In genomic region chr12:101969-102878, GRCh38 we compare ENCODE assay signal across 17 cellular contexts. TPM values are rescaled to one million over a fixed set of nuclear protein-coding genes. Genes with fewer than 3 reads are reported as not detected.
DNase-seq lines count a peak whose midpoint lies in the region; ATAC-seq, FAIRE-seq and TF ChIP-seq lines count a peak whose summit lies in the region.
"Had no signal": no experiment of that assay in that cellular context is flagged by ENCODE, and none has a peak within 500 bp of the region (broad histone marks: within the 10 kb centered on the region; RNA-seq: fewer than 3 reads in every experiment).

No MANE protein-coding gene starts in this region.

- no peak for TF ChIP-seq CTCF in HEK293 (tag by site-specific recombination; IDR thresholded peaks at IDR 0.05)
- TF ChIP-seq CTCF in K562 (IDR thresholded peaks at IDR 0.05 in 2 of 3, conservative IDR thresholded peaks at IDR 0.05 in 1 of 3; ENCODE audit: insufficient read depth in 2 of 3, low read depth in 1 of 3, low read length in 3 of 3), result no peak
- TF ChIP-seq CTCF in neural cell (IDR thresholded peaks at IDR 0.05; ENCODE audit: poor library complexity, severe bottlenecking), result no peak
- no peak for TF ChIP-seq CTCF in colonic mucosa (IDR thresholded peaks at IDR 0.05)

- peak overlapping the region; percentile 55 for H3K4me2 ChIP-seq in K562 (ENCODE audit: insufficient read depth, low read length)
- no peak overlapping the region for H3K4me2 ChIP-seq in neural cell (ENCODE audit: low read length)

- no TSS peak for BruUV-seq in K562 (replicated peaks; lab: Mats Ljungman, UMichigan)

- H2AFZ ChIP-seq in K562 (ENCODE audit: low read depth, low read length) (peak overlapping the region; percentile 89), neural cell (ENCODE audit: low read depth, low read length) (no peak overlapping the region)

- H3K4me1 ChIP-seq in HEK293 (ENCODE audit: control insufficient read depth, insufficient read depth, low read length) (peaks cover 7% of the 10 kb centered on the region; the same call in 1 of the 2 replicates), K562 (replicated peaks in 1 of 2; ENCODE audit: control insufficient read depth in 2 of 2, insufficient read depth in 2 of 2, low read length in 2 of 2) (peaks cover 35% of the 10 kb centered on the region in 2 experiments), colonic mucosa (peaks cover 6% of the 10 kb centered on the region)

- no peaks in the 10 kb centered on the region for H3K9me1 ChIP-seq in K562 (ENCODE audit: control insufficient read depth, insufficient read depth, low read length)

- peaks cover 2% of the 10 kb centered on the region for H3K9me3 Mint-ChIP-seq in activated CD8-positive, alpha-beta memory T cell treated with anti-CD3 and anti-CD28 coated beads, Interleukin-2, amount 10 ng/mL, durations not matched to agents 7 days and 5 days (ENCODE audit: low read depth)
- H3K9me3 Mint-ChIP-seq in activated CD4-positive, alpha-beta memory T cell treated with anti-CD3 and anti-CD28 coated beads for 36 hours, result no peaks in the 10 kb centered on the region
- H3K9me3 Mint-ChIP-seq: activated naive CD8-positive, alpha-beta T cell treated with anti-CD3 and anti-CD28 coated beads, Interleukin-2, amount 10 ng/mL, durations not matched to agents 7 days and 5 days had no signal

- no peak overlapping the region for H3K27ac ChIP-seq in HEK293 (ENCODE audit: extremely low read depth, low read depth, low read length)
- H3K27ac ChIP-seq in K562 (ENCODE audit: extremely low read depth, low read depth, low read length), result no peak overlapping the region
- H3K27ac ChIP-seq in neural cell (ENCODE audit: low read length), result peak overlapping the region; percentile 37
- H3K27ac ChIP-seq in colonic mucosa, result no peak overlapping the region
- H3K27ac ChIP-seq: gastroesophageal sphincter, tibial nerve had no signal

- FAIRE-seq in K562 (lab: Jason Lieb, UNC), result peak; percentile 74
- FAIRE-seq: keratinocyte had no signal

- intact Hi-C loops in K562 (cut with micrococcal nuclease), result no loop called here
- intact Hi-C loops in colonic mucosa (cut with DNase I), result no loop called here
- intact Hi-C loops in activated CD4-positive, alpha-beta memory T cell treated with anti-CD3 and anti-CD28 coated beads for 36 hours (cut with micrococcal nuclease), result no loop called here

- H3K4me3 ChIP-seq in HEK293 (ENCODE audit: low read depth, low read length), result no peak overlapping the region
- no peak overlapping the region for H3K4me3 ChIP-seq in K562
- peak overlapping the region; percentile 22 for H3K4me3 ChIP-seq in neural cell (ENCODE audit: low read length)
- H3K4me3 ChIP-seq in colonic mucosa, result no peak overlapping the region
- H3K4me3 ChIP-seq: gastroesophageal sphincter, tibial nerve had no signal

- TF ChIP-seq EP300 in K562 (IDR thresholded peaks at IDR 0.05; ENCODE audit: low read length), result no peak
- no peak for TF ChIP-seq EP300 in neural cell (conservative IDR thresholded peaks at IDR 0.05; ENCODE audit: poor library complexity, severe bottlenecking)

- in situ Hi-C loops in K562 (cut with MboI), result no loop called here

- H3K27me3 ChIP-seq in K562 (ENCODE audit: control insufficient read depth in 2 of 2, insufficient read depth in 2 of 2, low read length in 2 of 2) (peaks cover 0 to 13% of the 10 kb centered on the region in 2 experiments; a peak in 3 of 5 replicates), neural cell (ENCODE audit: insufficient read depth, low read depth, low read length) (no peaks in the 10 kb centered on the region), colonic mucosa (no peaks in the 10 kb centered on the region)

- POLR2A ChIA-PET in HEK293 (lab: Yijun Ruan, JAX) (interaction anchor here (0.7 kb wide), 1 partner anchor 183 kb away, joined by 12 read pairs; no protein-coding TSS in a partner anchor), K562 (lab: Yijun Ruan, JAX) (interaction anchor here (0.6 kb wide), 2 partner anchors 8 to 472 kb away, joined by 3 read pairs; no protein-coding TSS in a partner anchor)
- POLR2A ChIA-PET in activated CD4-positive, alpha-beta memory T cell treated with anti-CD3 and anti-CD28 coated beads for 36 hours (lab: Charles Lee), result no interaction called here

- H3K9me2 ChIP-seq in neural cell (ENCODE audit: insufficient read depth, low read length), result no peaks in the 10 kb centered on the region

- no peak for TF ChIP-seq POLR2A in K562 (conservative IDR thresholded peaks at IDR 0.05)

- CTCF ChIA-PET in activated CD8-positive, alpha-beta memory T cell treated with anti-CD3 and anti-CD28 coated beads, Interleukin-2, amount 10 ng/mL, durations not matched to agents 7 days and 5 days (lab: Charles Lee), result no interaction called here
- CTCF ChIA-PET in HEK293 (lab: Yijun Ruan, JAX), result interaction anchor here (0.8 kb wide), 1 partner anchor 802 kb away, joined by 3 read pairs; no protein-coding TSS in a partner anchor
- CTCF ChIA-PET in K562 (lab: Yijun Ruan, JAX; ENCODE audit: low intra/inter-chr PET ratio), result no interaction called here
- CTCF ChIA-PET in activated CD4-positive, alpha-beta memory T cell treated with anti-CD3 and anti-CD28 coated beads for 36 hours (lab: Charles Lee), result no interaction called here

- no peak overlapping the region for H3K4me3 Mint-ChIP-seq in activated CD8-positive, alpha-beta memory T cell treated with anti-CD3 and anti-CD28 coated beads, Interleukin-2, amount 10 ng/mL, durations not matched to agents 7 days and 5 days
- no peak overlapping the region for H3K4me3 Mint-ChIP-seq in activated CD4-positive, alpha-beta memory T cell treated with anti-CD3 and anti-CD28 coated beads for 36 hours
- H3K4me3 Mint-ChIP-seq: activated naive CD8-positive, alpha-beta T cell treated with anti-CD3 and anti-CD28 coated beads, Interleukin-2, amount 10 ng/mL, durations not matched to agents 7 days and 5 days; T-helper 1 cell treated with Interleukin-12 subunit alpha and Interleukin-12 subunit beta and Interleukin-4 antibody, amounts not matched to agents 30 μg/mL and 1 μg/mL, for 36 hours had no signal

- H3K4me1 Mint-ChIP-seq in activated CD8-positive, alpha-beta memory T cell treated with anti-CD3 and anti-CD28 coated beads, Interleukin-2, amount 10 ng/mL, durations not matched to agents 7 days and 5 days, result peaks cover 5% of the 10 kb centered on the region
- H3K4me1 Mint-ChIP-seq in activated CD4-positive, alpha-beta memory T cell treated with anti-CD3 and anti-CD28 coated beads for 36 hours (ENCODE audit: low read depth), result peaks cover 5% of the 10 kb centered on the region

- H3K79me2 ChIP-seq in K562 (ENCODE audit: control insufficient read depth, insufficient read depth, low read length) (no peaks in the 10 kb centered on the region), neural cell (replicated peaks; ENCODE audit: insufficient read depth, low read length) (no peaks in the 10 kb centered on the region)

- H3K9me3 ChIP-seq in HEK293 (ENCODE audit: control insufficient read depth, insufficient read depth, low read depth, low read length) (no peaks in the 10 kb centered on the region), K562 (replicated peaks; ENCODE audit: control insufficient read depth, insufficient read depth, low read depth, low read length) (no peaks in the 10 kb centered on the region), neural cell (ENCODE audit: low read length) (no peaks in the 10 kb centered on the region), colonic mucosa (no peaks in the 10 kb centered on the region)
- H3K9me3 ChIP-seq: gastroesophageal sphincter, tibial nerve had no signal

- H3K27me3 Mint-ChIP-seq in activated CD8-positive, alpha-beta memory T cell treated with anti-CD3 and anti-CD28 coated beads, Interleukin-2, amount 10 ng/mL, durations not matched to agents 7 days and 5 days, result peaks cover 5% of the 10 kb centered on the region
- H3K27me3 Mint-ChIP-seq in activated CD4-positive, alpha-beta memory T cell treated with anti-CD3 and anti-CD28 coated beads for 36 hours, result peaks cover 20% of the 10 kb centered on the region

- TF ChIP-seq RAD21 in K562 (CRISPR knock-in tag; conservative IDR thresholded peaks at IDR 0.05 in 1 of 2, IDR thresholded peaks at IDR 0.05 in 1 of 2), result no peak
- no peak for TF ChIP-seq RAD21 in neural cell (conservative IDR thresholded peaks at IDR 0.05)

- no peak for DNase-seq in activated CD8-positive, alpha-beta memory T cell treated with anti-CD3 and anti-CD28 coated beads, Interleukin-2, amount 10 ng/mL, durations not matched to agents 7 days and 5 days
- no peak for DNase-seq in activated CD8-positive, alpha-beta memory T cell treated with anti-CD3 and anti-CD28 coated beads, Interleukin-2, amount 50 U/mL, for 4 hours
- DNase-seq in K562 (ENCODE audit: extremely low read depth in 1 of 4, low spot score in 3 of 4), result peak; percentile 25 to 78 (median 68)
- DNase-seq in colonic mucosa, result no peak
- DNase-seq in NCI-H2196 treated with DMSO at 0.1 percent for 48 hours (lab: John Stamatoyannopoulos, UW; ENCODE audit: unreplicated experiment), result no peak
- no peak for DNase-seq in activated CD4-positive, alpha-beta memory T cell treated with anti-CD3 and anti-CD28 coated beads for 36 hours
- DNase-seq: activated naive CD8-positive, alpha-beta T cell treated with anti-CD3 and anti-CD28 coated beads, Interleukin-2, amount 10 ng/mL, durations not matched to agents 7 days and 5 days; NCI-H524 had no signal

- no peak overlapping the region for H3K27ac Mint-ChIP-seq in activated CD8-positive, alpha-beta memory T cell treated with anti-CD3 and anti-CD28 coated beads, Interleukin-2, amount 10 ng/mL, durations not matched to agents 7 days and 5 days
- H3K27ac Mint-ChIP-seq in activated CD4-positive, alpha-beta memory T cell treated with anti-CD3 and anti-CD28 coated beads for 36 hours, result no peak overlapping the region
- H3K27ac Mint-ChIP-seq: activated naive CD8-positive, alpha-beta T cell treated with anti-CD3 and anti-CD28 coated beads, Interleukin-2, amount 10 ng/mL, durations not matched to agents 7 days and 5 days; T-helper 1 cell treated with Interleukin-12 subunit alpha and Interleukin-12 subunit beta and Interleukin-4 antibody, amounts not matched to agents 30 μg/mL and 1 μg/mL, for 36 hours had no signal

- peak overlapping the region in 1 of 2 experiments; percentile 61; a peak in 1 of 4 replicates for H3K9ac ChIP-seq in K562 (ENCODE audit: insufficient read depth in 1 of 2, low read depth in 2 of 2, low read length in 2 of 2)
- H3K9ac ChIP-seq in neural cell (ENCODE audit: low read length), result no peak overlapping the region
- no peak overlapping the region for H3K9ac ChIP-seq in colonic mucosa (ENCODE audit: low read depth in 2 of 2, low read length in 2 of 2)

- whole genome bisulfite sequencing in K562 (ENCODE audit: insufficient coverage, low coverage, missing lambda C conversion rate), result 40% methylated on average over 11 of the region's 15 CpGs

- peaks cover 2% of the 10 kb centered on the region for H3K36me3 Mint-ChIP-seq in activated CD8-positive, alpha-beta memory T cell treated with anti-CD3 and anti-CD28 coated beads, Interleukin-2, amount 10 ng/mL, durations not matched to agents 7 days and 5 days
- H3K36me3 Mint-ChIP-seq in activated CD4-positive, alpha-beta memory T cell treated with anti-CD3 and anti-CD28 coated beads for 36 hours, result no peaks in the 10 kb centered on the region
- H3K36me3 Mint-ChIP-seq: activated naive CD8-positive, alpha-beta T cell treated with anti-CD3 and anti-CD28 coated beads, Interleukin-2, amount 10 ng/mL, durations not matched to agents 7 days and 5 days had no signal

- no peaks in the 10 kb centered on the region for H4K20me1 ChIP-seq in K562 (replicated peaks; ENCODE audit: control insufficient read depth, insufficient read depth, low read length)
- no peaks in the 10 kb centered on the region for H4K20me1 ChIP-seq in neural cell (ENCODE audit: insufficient read depth)

- no peaks in the 10 kb centered on the region for H3F3A ChIP-seq in neural cell (ENCODE audit: insufficient read depth, low read length, poor library complexity, severe bottlenecking)

- H3K36me3 ChIP-seq in HEK293 (ENCODE audit: control insufficient read depth in 2 of 2, insufficient read depth in 1 of 2, low read length in 2 of 2), result no peaks in the 10 kb centered on the region
- H3K36me3 ChIP-seq in K562 (ENCODE audit: control insufficient read depth, insufficient read depth, low read length), result no peaks in the 10 kb centered on the region
- no peaks in the 10 kb centered on the region for H3K36me3 ChIP-seq in neural cell (ENCODE audit: insufficient read depth, low read length)
- no peaks in the 10 kb centered on the region for H3K36me3 ChIP-seq in colonic mucosa
- H3K36me3 ChIP-seq: gastroesophageal sphincter, tibial nerve had no signal

- ATAC-seq in activated CD8-positive, alpha-beta memory T cell treated with anti-CD3 and anti-CD28 coated beads, Interleukin-2, amount 10 ng/mL, durations not matched to agents 7 days and 5 days, result peak; percentile 35
- ATAC-seq in K562, result peak; percentile 75
- ATAC-seq: gastroesophageal sphincter had no signal

RNA-seq across cellular contexts. Expression of gene IQSEC3, which starts 35.7 kb away (rescaled TPM):
- total RNA-seq in activated CD8-positive, alpha-beta memory T cell treated with anti-CD3 and anti-CD28 coated beads, Interleukin-2, amount 10 ng/mL, durations not matched to agents 7 days and 5 days, result 1 to 10 TPM; 2.0 to 2.2 TPM
- total RNA-seq in K562 (2011; cell fraction: chromatin; rRNA removed; ENCODE audit: low replicate concordance), result 0.25 and 0.62 TPM in 2 replicates
- 0.39 and 0.50 TPM in 2 replicates for total RNA-seq in K562 (2011; cell fraction: nucleolus; rRNA removed)
- total RNA-seq in K562 (2011; cell fraction: nucleoplasm; rRNA removed), result 0.23 and 0.37 TPM in 2 replicates
- total RNA-seq in K562 (2014; rRNA removed) (0.04 and 0.14 TPM in 2 replicates), K562 (2014; rRNA removed; fragmentation: Illumina TruSeq; extraction: Trizol) (not detected in 2 replicates), K562 (2015; rRNA removed; fragmentation: Illumina TruSeq; extraction: Trizol) (under 0.01 and 0.04 TPM in 2 replicates), K562 (2021) (0.07 and 0.11 TPM in 2 replicates), colonic mucosa (under 1 TPM in 1 of 2 donors, not detected in 1; 0.16 TPM)
- polyA plus RNA-seq in K562 (2011; rRNA removed) (0.11 and 0.25 TPM in 2 replicates), K562 (2014; fragmentation: Illumina TruSeq; extraction: Trizol) (0.04 TPM in 1 of 2 replicates, not detected in the other), K562 (2014; fragmentation: Nextera tagmentation; extraction: Ambion mirVana) (not detected), K562 (2014; rRNA removed) (0.04 and 0.15 TPM in 2 replicates), neural cell (2.4 and 5.4 TPM in 2 replicates)
- 0.04 and 0.24 TPM in 2 replicates for polyA plus RNA-seq in K562 (2011; cell fraction: cytosol; rRNA removed)
- polyA plus RNA-seq in K562 (2011; cell fraction: nucleus; rRNA removed), result 0.63 and 1.0 TPM in 2 replicates
- 0.09 and 0.14 TPM in 2 replicates for polyA plus RNA-seq in K562 (2012)
- polyA minus RNA-seq in K562 (2011; rRNA and poly(A)+ RNA removed), result 0.07 TPM in 1 of 2 replicates, not detected in the other
- polyA minus RNA-seq in K562 (2011; cell fraction: cytosol; rRNA and poly(A)+ RNA removed), result 0.38 TPM in 1 of 2 replicates, not detected in the other
- 0.40 and 0.56 TPM in 2 replicates for polyA minus RNA-seq in K562 (2011; cell fraction: nucleus; rRNA and poly(A)+ RNA removed)
- polyA minus RNA-seq in neural cell, result 14.9 and 16.7 TPM in 2 replicates
- total RNA-seq in activated CD4-positive, alpha-beta memory T cell treated with anti-CD3 and anti-CD28 coated beads for 36 hours, result under 1 TPM; 0.17 to 0.29 TPM
- total RNA-seq: HT1080, pulmonary artery endothelial cell, RPMI7951 had no signal
- polyA plus RNA-seq: keratinocyte had no signal

Comparison
In these comparisons a context has a peak if more than half of its experiments do, and no peak if none do; other contexts are left out.
1. DNase-seq: peak in K562 (4 of 4); none in activated CD8-positive, alpha-beta memory T cell treated with anti-CD3 and anti-CD28 coated beads, Interleukin-2, amount 10 ng/mL, durations not matched to agents 7 days and 5 days (single experiment), activated CD8-positive, alpha-beta memory T cell treated with anti-CD3 and anti-CD28 coated beads, Interleukin-2, amount 50 U/mL, for 4 hours (single experiment), colonic mucosa (single experiment), NCI-H2196 treated with DMSO at 0.1 percent for 48 hours (single experiment) and activated CD4-positive, alpha-beta memory T cell treated with anti-CD3 and anti-CD28 coated beads for 36 hours (single experiment).